Comparison of ENCODE assay signal across 7 cellular contexts in genomic region chr2:141599721-141600120, GRCh38.
"Had no signal": no experiment of that assay in that cellular context is flagged by ENCODE, and none has a peak within 500 bp of the region (broad histone marks: within the 10 kb centered on the region; RNA-seq: fewer than 3 reads in every experiment).

No MANE protein-coding gene starts in this region.

- DNase-seq: GOT3, H7, HFFc6 had no signal

- H3K4me3 ChIP-seq: HAP-1 had no signal

- H3K9me3 ChIP-seq: HAP-1 had no signal

- H3K36me3 ChIP-seq: HAP-1 had no signal

- H3K4me1 ChIP-seq: HAP-1 had no signal

- ATAC-seq: HCT116, HepG2 had no signal

- H3K27ac ChIP-seq: HL-60 had no signal
